Comparison of ENCODE assay signal across 15 cellular contexts in the genomic region with DNA sequence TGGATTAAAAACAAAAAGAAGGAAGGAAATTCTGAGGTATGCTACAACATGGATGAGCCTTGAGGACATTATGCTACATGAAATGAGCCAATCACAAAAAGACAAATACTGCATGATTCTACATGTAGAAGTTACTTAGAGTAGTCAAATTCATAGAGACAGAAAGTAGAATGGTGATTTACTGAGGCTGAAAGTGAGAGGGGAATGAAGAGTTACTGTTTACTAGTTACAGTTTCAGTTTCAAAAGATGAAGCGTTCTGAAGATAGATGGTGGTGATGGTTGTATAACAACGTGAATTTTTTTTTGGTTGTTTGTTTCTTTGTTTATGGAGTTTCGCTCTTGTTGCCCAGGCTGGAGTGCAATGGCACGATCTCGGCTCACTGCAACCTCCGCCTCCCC. TPM values are rescaled to one million over a fixed set of nuclear protein-coding genes. Genes with fewer than 3 reads are reported as not detected.
DNase-seq lines count a peak whose midpoint lies in the region; ATAC-seq and TF ChIP-seq lines count a peak whose summit lies in the region.
"Had no signal": no experiment of that assay in that cellular context is flagged by ENCODE, and none has a peak within 500 bp of the region (broad histone marks: within the 10 kb centered on the region; RNA-seq: fewer than 3 reads in every experiment).

No MANE protein-coding gene starts in this region.

- intact Hi-C loops in thyroid gland (cut with DNase I), result no loop called here

- H3K27me3 ChIP-seq in thyroid gland, result no peaks in the 10 kb centered on the region
- H3K27me3 ChIP-seq: uterus had no signal

- DNase-seq in globus pallidus (ENCODE audit: low spot score) (no peak), NOMO-1 treated with DMSO at 0.1 percent for 48 hours (lab: John Stamatoyannopoulos, UW; ENCODE audit: unreplicated experiment) (no peak), thyroid gland (no peak)
- DNase-seq in activated CD4-positive, CD25-positive, alpha-beta regulatory T cell treated with anti-CD3 and anti-CD28 coated beads, Interleukin-2, amount 50 U/mL, for 72 hours, result no peak
- DNase-seq: activated CD8-positive, alpha-beta T cell treated with anti-CD3 and anti-CD28 coated beads, Interleukin-2, amount 10 ng/mL, durations not matched to agents 7 days and 5 days; activated naive CD4-positive, alpha-beta T cell treated with anti-CD3 and anti-CD28 coated beads for 36 hours; NCI-H446; RPMI8226; uterus had no signal

- H3K4me1 ChIP-seq in thyroid gland, result no peaks in the 10 kb centered on the region
- H3K4me1 ChIP-seq: uterus had no signal

- H3K4me3 ChIP-seq in thyroid gland (replicated peaks in 1 of 3), result no peak overlapping the region
- H3K4me3 ChIP-seq: uterus had no signal

- ATAC-seq in GM18508 (IDR thresholded peaks at IDR 0.05; ENCODE audit: insufficient read depth, unreplicated experiment) (peak; percentile 99), GM19467 (IDR thresholded peaks at IDR 0.05; ENCODE audit: unreplicated experiment) (peak; percentile 98), HG02852 (IDR thresholded peaks at IDR 0.05; ENCODE audit: unreplicated experiment) (peak; percentile 99), HG03442 (IDR thresholded peaks at IDR 0.05; ENCODE audit: unreplicated experiment) (peak; percentile 99)
- ATAC-seq: activated CD8-positive, alpha-beta T cell treated with anti-CD3 and anti-CD28 coated beads, Interleukin-2, amount 10 ng/mL, durations not matched to agents 7 days and 5 days had no signal

- no peak for TF ChIP-seq CTCF in thyroid gland (IDR thresholded peaks at IDR 0.05)

- no peak for TF ChIP-seq POLR2A in thyroid gland (IDR thresholded peaks at IDR 0.05)

- no peak overlapping the region for H3K27ac ChIP-seq in thyroid gland
- H3K27ac ChIP-seq: uterus had no signal

- no peaks in the 10 kb centered on the region for H3K36me3 ChIP-seq in thyroid gland
- H3K36me3 ChIP-seq: uterus had no signal

- 82 to 86% methylated on average over 6 of the region's 6 CpGs for WGBS in thyroid gland, 2 donors

- no peaks in the 10 kb centered on the region for H3K9me3 ChIP-seq in thyroid gland
- H3K9me3 ChIP-seq: uterus had no signal

RNA-seq across cellular contexts. Expression of gene OR5P2, which starts 9.5 kb away (rescaled TPM):
- total RNA-seq in thyroid gland, result not detected
- total RNA-seq: activated CD8-positive, alpha-beta T cell treated with anti-CD3 and anti-CD28 coated beads, Interleukin-2, amount 10 ng/mL, durations not matched to agents 7 days and 5 days; activated naive CD4-positive, alpha-beta T cell treated with anti-CD3 and anti-CD28 coated beads for 36 hours; osteocyte; uterus had no signal

RNA-seq across cellular contexts. Expression of gene OR5P3, which starts 43.4 kb away (rescaled TPM):
- not detected for total RNA-seq in thyroid gland
- total RNA-seq: activated CD8-positive, alpha-beta T cell treated with anti-CD3 and anti-CD28 coated beads, Interleukin-2, amount 10 ng/mL, durations not matched to agents 7 days and 5 days; activated naive CD4-positive, alpha-beta T cell treated with anti-CD3 and anti-CD28 coated beads for 36 hours; fibroblast of lung; osteocyte; uterus had no signal
